ENCODE assay signal across 7 cellular contexts in genomic region chr6:35328965-35329364, GRCh38. TPM values are rescaled to one million over a fixed set of nuclear protein-coding genes. Genes with fewer than 3 reads are reported as not detected.
A peak's percentile ranks its signal among the peaks of the same experiment; 100 is the strongest.
DNase-seq lines count a peak whose midpoint lies in the region; ATAC-seq, FAIRE-seq and TF ChIP-seq lines count a peak whose summit lies in the region.
"Not testable (repeated sequence)": the region's sequence is repeated elsewhere in the genome, so short reads cannot be mapped to it uniquely, and the experiment has no call there.
"Had no signal": no experiment of that assay in that cellular context is flagged by ENCODE, and none has a peak within 500 bp of the region (broad histone marks: within the 10 kb centered on the region; RNA-seq: fewer than 3 reads in every experiment).

No MANE protein-coding gene starts in this region.

- not testable (repeated sequence) for H3K36me3 ChIP-seq in HEK293 (ENCODE audit: control insufficient read depth in 2 of 2, insufficient read depth in 1 of 2, low read length in 2 of 2); K562 (ENCODE audit: control insufficient read depth, insufficient read depth, low read length)

- H3K27ac ChIP-seq in HEK293 (ENCODE audit: extremely low read depth, low read depth, low read length); K562 (ENCODE audit: extremely low read depth, low read depth, low read length): not testable (repeated sequence)

- not testable (repeated sequence) for DNase-seq in activated naive CD4-positive, alpha-beta T cell treated with anti-CD3 and anti-CD28 coated beads, Interleukin-2, amount 10 ng/mL, durations not matched to agents 7 days and 5 days; K562 (ENCODE audit: extremely low read depth in 1 of 4, low spot score in 3 of 4); central memory CD8-positive, alpha-beta T cell (ENCODE audit: low spot score in 2 of 2); stimulated activated effector memory CD8-positive, alpha-beta T cell treated with anti-CD3 and anti-CD28 coated beads, Interleukin-12 subunit alpha, Interleukin-12 subunit beta, amount 100 ng/mL, for 72 hours (ENCODE audit: low spot score in 2 of 2)

- not testable (repeated sequence) for H3K79me2 ChIP-seq in K562 (ENCODE audit: control insufficient read depth, insufficient read depth, low read length)

- 51% methylated on average over 8 of the region's 8 CpGs for WGBS in K562 (ENCODE audit: insufficient coverage, low coverage, missing lambda C conversion rate)

- not testable (repeated sequence) for H3K9me3 Mint-ChIP-seq in T-helper 1 cell treated with Interleukin-12 subunit alpha and Interleukin-12 subunit beta and Interleukin-4 antibody, amounts not matched to agents 30 μg/mL and 1 μg/mL, for 36 hours; central memory CD8-positive, alpha-beta T cell; stimulated activated effector memory CD8-positive, alpha-beta T cell treated with anti-CD3 and anti-CD28 coated beads, Interleukin-12 subunit alpha, Interleukin-12 subunit beta, amount 100 ng/mL, for 72 hours
- peaks cover 12% of the 10 kb centered on the region for H3K9me3 Mint-ChIP-seq in activated naive CD4-positive, alpha-beta T cell treated with anti-CD3 and anti-CD28 coated beads, Interleukin-2, amount 10 ng/mL, durations not matched to agents 7 days and 5 days

- peaks cover 19% of the 10 kb centered on the region for H3K4me1 Mint-ChIP-seq in T-helper 1 cell treated with Interleukin-12 subunit alpha and Interleukin-12 subunit beta and Interleukin-4 antibody, amounts not matched to agents 30 μg/mL and 1 μg/mL, for 36 hours (ENCODE audit: low read depth)
- H3K4me1 Mint-ChIP-seq in activated naive CD4-positive, alpha-beta T cell treated with anti-CD3 and anti-CD28 coated beads, Interleukin-2, amount 10 ng/mL, durations not matched to agents 7 days and 5 days, result peaks cover 29% of the 10 kb centered on the region
- peaks cover 16% of the 10 kb centered on the region for H3K4me1 Mint-ChIP-seq in central memory CD8-positive, alpha-beta T cell
- peaks cover 16% of the 10 kb centered on the region for H3K4me1 Mint-ChIP-seq in stimulated activated effector memory CD8-positive, alpha-beta T cell treated with anti-CD3 and anti-CD28 coated beads, Interleukin-12 subunit alpha, Interleukin-12 subunit beta, amount 100 ng/mL, for 72 hours

- not testable (repeated sequence) for BruUV-seq in K562 (replicated peaks; lab: Mats Ljungman, UMichigan)

- H4K20me1 ChIP-seq in K562 (replicated peaks; ENCODE audit: control insufficient read depth, insufficient read depth, low read length), result not testable (repeated sequence)

- not testable (repeated sequence) for ATAC-seq in K562; central memory CD8-positive, alpha-beta T cell (replicated peaks; ENCODE audit: extremely low read depth, poor library complexity, severe bottlenecking); stimulated activated effector memory CD8-positive, alpha-beta T cell treated with anti-CD3 and anti-CD28 coated beads, Interleukin-12 subunit alpha, Interleukin-12 subunit beta, amount 100 ng/mL, for 72 hours

- H3K27ac Mint-ChIP-seq in T-helper 1 cell treated with Interleukin-12 subunit alpha and Interleukin-12 subunit beta and Interleukin-4 antibody, amounts not matched to agents 30 μg/mL and 1 μg/mL, for 36 hours, result peak overlapping the region; percentile 62
- peak overlapping the region; percentile 24 for H3K27ac Mint-ChIP-seq in activated naive CD4-positive, alpha-beta T cell treated with anti-CD3 and anti-CD28 coated beads, Interleukin-2, amount 10 ng/mL, durations not matched to agents 7 days and 5 days
- peak overlapping the region; percentile 75 for H3K27ac Mint-ChIP-seq in central memory CD8-positive, alpha-beta T cell (ENCODE audit: low read depth)
- H3K27ac Mint-ChIP-seq in stimulated activated effector memory CD8-positive, alpha-beta T cell treated with anti-CD3 and anti-CD28 coated beads, Interleukin-12 subunit alpha, Interleukin-12 subunit beta, amount 100 ng/mL, for 72 hours, result peak overlapping the region; percentile 92

- not testable (repeated sequence) for TF ChIP-seq CTCF in HEK293 (tag by site-specific recombination; IDR thresholded peaks at IDR 0.05); K562 (IDR thresholded peaks at IDR 0.05 in 2 of 3, conservative IDR thresholded peaks at IDR 0.05 in 1 of 3; ENCODE audit: insufficient read depth in 2 of 3, low read depth in 1 of 3, low read length in 3 of 3)

- H3K9me3 ChIP-seq in HEK293 (ENCODE audit: control insufficient read depth, insufficient read depth, low read depth, low read length); K562 (replicated peaks; ENCODE audit: control insufficient read depth, insufficient read depth, low read depth, low read length): not testable (repeated sequence)

- H3K4me2 ChIP-seq in K562 (ENCODE audit: insufficient read depth, low read length), result not testable (repeated sequence)

- H3K27me3 ChIP-seq in K562 (ENCODE audit: control insufficient read depth in 2 of 2, insufficient read depth in 2 of 2, low read length in 2 of 2), result not testable (repeated sequence)

- FAIRE-seq in K562 (lab: Jason Lieb, UNC), result not testable (repeated sequence)

- TF ChIP-seq POLR2A in K562 (conservative IDR thresholded peaks at IDR 0.05), result not testable (repeated sequence)

- not testable (repeated sequence) for TF ChIP-seq RAD21 in K562 (CRISPR knock-in tag; conservative IDR thresholded peaks at IDR 0.05 in 1 of 2, IDR thresholded peaks at IDR 0.05 in 1 of 2)

- in situ Hi-C loops in K562 (cut with MboI), result not testable (repeated sequence)

- not testable (repeated sequence) for TF ChIP-seq EP300 in K562 (IDR thresholded peaks at IDR 0.05; ENCODE audit: low read length)

- intact Hi-C loops in K562 (cut with micrococcal nuclease), result not testable (repeated sequence)

- H2AFZ ChIP-seq in K562 (ENCODE audit: low read depth, low read length), result not testable (repeated sequence)

- not testable (repeated sequence) for H3K4me3 ChIP-seq in HEK293 (ENCODE audit: low read depth, low read length); K562

- not testable (repeated sequence) for H3K27me3 Mint-ChIP-seq in T-helper 1 cell treated with Interleukin-12 subunit alpha and Interleukin-12 subunit beta and Interleukin-4 antibody, amounts not matched to agents 30 μg/mL and 1 μg/mL, for 36 hours (ENCODE audit: low read depth); activated naive CD4-positive, alpha-beta T cell treated with anti-CD3 and anti-CD28 coated beads, Interleukin-2, amount 10 ng/mL, durations not matched to agents 7 days and 5 days; central memory CD8-positive, alpha-beta T cell

- H3K36me3 Mint-ChIP-seq in T-helper 1 cell treated with Interleukin-12 subunit alpha and Interleukin-12 subunit beta and Interleukin-4 antibody, amounts not matched to agents 30 μg/mL and 1 μg/mL, for 36 hours (ENCODE audit: low read depth), result peaks cover 35% of the 10 kb centered on the region
- peaks cover 42% of the 10 kb centered on the region for H3K36me3 Mint-ChIP-seq in activated naive CD4-positive, alpha-beta T cell treated with anti-CD3 and anti-CD28 coated beads, Interleukin-2, amount 10 ng/mL, durations not matched to agents 7 days and 5 days
- peaks cover 23% of the 10 kb centered on the region for H3K36me3 Mint-ChIP-seq in central memory CD8-positive, alpha-beta T cell (ENCODE audit: insufficient read depth)
- peaks cover 29% of the 10 kb centered on the region for H3K36me3 Mint-ChIP-seq in stimulated activated effector memory CD8-positive, alpha-beta T cell treated with anti-CD3 and anti-CD28 coated beads, Interleukin-12 subunit alpha, Interleukin-12 subunit beta, amount 100 ng/mL, for 72 hours

- not testable (repeated sequence) for H3K9me1 ChIP-seq in K562 (ENCODE audit: control insufficient read depth, insufficient read depth, low read length)

- H3K4me3 Mint-ChIP-seq in T-helper 1 cell treated with Interleukin-12 subunit alpha and Interleukin-12 subunit beta and Interleukin-4 antibody, amounts not matched to agents 30 μg/mL and 1 μg/mL, for 36 hours; activated naive CD4-positive, alpha-beta T cell treated with anti-CD3 and anti-CD28 coated beads, Interleukin-2, amount 10 ng/mL, durations not matched to agents 7 days and 5 days; central memory CD8-positive, alpha-beta T cell; stimulated activated effector memory CD8-positive, alpha-beta T cell treated with anti-CD3 and anti-CD28 coated beads, Interleukin-12 subunit alpha, Interleukin-12 subunit beta, amount 100 ng/mL, for 72 hours: not testable (repeated sequence)

- not testable (repeated sequence) for H3K4me1 ChIP-seq in HEK293 (ENCODE audit: control insufficient read depth, insufficient read depth, low read length); K562 (replicated peaks in 1 of 2; ENCODE audit: control insufficient read depth in 2 of 2, insufficient read depth in 2 of 2, low read length in 2 of 2)

- POLR2A ChIA-PET in HEK293 (lab: Yijun Ruan, JAX), result not testable (repeated sequence)
- POLR2A ChIA-PET in K562 (lab: Yijun Ruan, JAX), result interaction anchor here (1.9 kb wide), 1 partner anchor 9 kb away, joined by 9 read pairs; no protein-coding TSS in a partner anchor

- CTCF ChIA-PET in HEK293 (lab: Yijun Ruan, JAX) (interaction anchor here (0.6 to 3.3 kb wide), 11 partner anchors 9 to 601 kb away, joined by 3 to 28 read pairs (median 6); partner anchors contain the start of gene PPARD), K562 (lab: Yijun Ruan, JAX; ENCODE audit: low intra/inter-chr PET ratio) (interaction anchor here (2.9 kb wide), 1 partner anchor 31 kb away, joined by 16 read pairs; the partner anchor contains the start of gene DEF6)
- CTCF ChIA-PET in activated naive CD4-positive, alpha-beta T cell treated with anti-CD3 and anti-CD28 coated beads, Interleukin-2, amount 10 ng/mL, durations not matched to agents 7 days and 5 days (lab: Charles Lee), result interaction anchor here (0.6 to 8.9 kb wide), 5 partner anchors 24 to 285 kb away, joined by 3 to 174 read pairs (median 3); partner anchors contain the start of gene DEF6

- H3K9ac ChIP-seq in K562 (ENCODE audit: insufficient read depth in 1 of 2, low read depth in 2 of 2, low read length in 2 of 2), result not testable (repeated sequence)

RNA-seq across cellular contexts. Expression of gene PPARD, which starts 13.4 kb away (rescaled TPM):
- 15.0 and 29.8 TPM in 2 replicates for total RNA-seq in K562 (2011; cell fraction: chromatin; rRNA removed; ENCODE audit: low replicate concordance)
- total RNA-seq in K562 (2011; cell fraction: nucleolus; rRNA removed), result 15.7 and 18.3 TPM in 2 replicates
- 17.1 and 18.0 TPM in 2 replicates for total RNA-seq in K562 (2011; cell fraction: nucleoplasm; rRNA removed)
- 3.8 and 5.1 TPM in 2 replicates for total RNA-seq in K562 (2014; rRNA removed)
- 1.7 and 2.0 TPM in 2 replicates for total RNA-seq in K562 (2014; rRNA removed; fragmentation: Illumina TruSeq; extraction: Trizol)
- total RNA-seq in K562 (2015; rRNA removed; fragmentation: Illumina TruSeq; extraction: Trizol), result 3.1 and 3.3 TPM in 2 replicates
- 11.4 and 13.2 TPM in 2 replicates for total RNA-seq in K562 (2021)
- polyA plus RNA-seq in K562 (2011; rRNA removed), result 8.1 and 18.2 TPM in 2 replicates
- 16.0 and 18.8 TPM in 2 replicates for polyA plus RNA-seq in K562 (2011; cell fraction: cytosol; rRNA removed)
- polyA plus RNA-seq in K562 (2011; cell fraction: nucleus; rRNA removed), result 26.6 and 29.0 TPM in 2 replicates
- polyA plus RNA-seq in K562 (2012), result 10.8 and 20.2 TPM in 2 replicates
- 9.2 and 11.4 TPM in 2 replicates for polyA plus RNA-seq in K562 (2014; fragmentation: Illumina TruSeq; extraction: Trizol)
- under 1 TPM; 0.14 to 0.18 TPM for polyA plus RNA-seq in K562 (2014; fragmentation: Nextera tagmentation; extraction: Ambion mirVana)
- polyA plus RNA-seq in K562 (2014; rRNA removed), result 9.5 and 9.7 TPM in 2 replicates
- polyA minus RNA-seq in K562 (2011; rRNA and poly(A)+ RNA removed), result 7.2 TPM in 2 replicates
- 6.5 and 10.1 TPM in 2 replicates for polyA minus RNA-seq in K562 (2011; cell fraction: cytosol; rRNA and poly(A)+ RNA removed)
- polyA minus RNA-seq in K562 (2011; cell fraction: nucleus; rRNA and poly(A)+ RNA removed), result 5.0 and 6.9 TPM in 2 replicates

RNA-seq across cellular contexts. Expression of gene DEF6, which starts 31.3 kb away (rescaled TPM):
- total RNA-seq in K562 (2011; cell fraction: chromatin; rRNA removed; ENCODE audit: low replicate concordance), result 16.1 and 32.8 TPM in 2 replicates
- 31.3 and 33.7 TPM in 2 replicates for total RNA-seq in K562 (2011; cell fraction: nucleolus; rRNA removed)
- 22.9 and 25.3 TPM in 2 replicates for total RNA-seq in K562 (2011; cell fraction: nucleoplasm; rRNA removed)
- 42.0 and 43.4 TPM in 2 replicates for total RNA-seq in K562 (2014; rRNA removed)
- total RNA-seq in K562 (2014; rRNA removed; fragmentation: Illumina TruSeq; extraction: Trizol), result 10.0 and 13.5 TPM in 2 replicates
- 22.7 and 24.5 TPM in 2 replicates for total RNA-seq in K562 (2015; rRNA removed; fragmentation: Illumina TruSeq; extraction: Trizol)
- 30.9 and 37.8 TPM in 2 replicates for total RNA-seq in K562 (2021)
- polyA plus RNA-seq in K562 (2011; rRNA removed), result 27.5 and 42.7 TPM in 2 replicates
- polyA plus RNA-seq in K562 (2011; cell fraction: cytosol; rRNA removed), result 38.6 and 39.4 TPM in 2 replicates
- polyA plus RNA-seq in K562 (2011; cell fraction: nucleus; rRNA removed), result 97.0 and 136 TPM in 2 replicates
- 23.2 and 45.2 TPM in 2 replicates for polyA plus RNA-seq in K562 (2012)
- polyA plus RNA-seq in K562 (2014; fragmentation: Illumina TruSeq; extraction: Trizol), result 15.9 and 22.0 TPM in 2 replicates
- polyA plus RNA-seq in K562 (2014; fragmentation: Nextera tagmentation; extraction: Ambion mirVana), result 1 to 10 TPM; 1.3 to 1.4 TPM
- polyA plus RNA-seq in K562 (2014; rRNA removed), result 44.6 and 45.7 TPM in 2 replicates
- polyA minus RNA-seq in K562 (2011; rRNA and poly(A)+ RNA removed), result 22.7 and 23.2 TPM in 2 replicates
- 15.9 and 23.3 TPM in 2 replicates for polyA minus RNA-seq in K562 (2011; cell fraction: cytosol; rRNA and poly(A)+ RNA removed)
- 25.7 and 35.2 TPM in 2 replicates for polyA minus RNA-seq in K562 (2011; cell fraction: nucleus; rRNA and poly(A)+ RNA removed)
- total RNA-seq: A172 had no signal

Comparison
In these comparisons a context has a peak if more than half of its experiments do, and no peak if none do; other contexts are left out.
1. H3K27ac Mint-ChIP-seq: peak in every context shown above with its lines; median percentile 92 in stimulated activated effector memory CD8-positive, alpha-beta T cell treated with anti-CD3 and anti-CD28 coated beads, Interleukin-12 subunit alpha, Interleukin-12 subunit beta, amount 100 ng/mL, for 72 hours; 75 in central memory CD8-positive, alpha-beta T cell; 62 in T-helper 1 cell treated with Interleukin-12 subunit alpha and Interleukin-12 subunit beta and Interleukin-4 antibody, amounts not matched to agents 30 μg/mL and 1 μg/mL, for 36 hours; 24 in activated naive CD4-positive, alpha-beta T cell treated with anti-CD3 and anti-CD28 coated beads, Interleukin-2, amount 10 ng/mL, durations not matched to agents 7 days and 5 days.